ENCODE assay signal across 1 cellular context in genomic region chr2:168434164-168434563, GRCh38.
A peak's percentile ranks its signal among the peaks of the same experiment; 100 is the strongest.
TF ChIP-seq lines count a peak whose summit lies in the region.

No MANE protein-coding gene starts in this region.

TF ChIP-seq in HEK293, 187 proteins besides CTCF, POLR2A, EP300 and RAD21 (continued from another document):
- TF ChIP-seq ZNF704 (tag by site-specific recombination; IDR thresholded peaks at IDR 0.05): no peak
- no peak for TF ChIP-seq ZBTB48 (tag by site-specific recombination; IDR thresholded peaks at IDR 0.05)
- TF ChIP-seq GLI2 (tag by site-specific recombination; IDR thresholded peaks at IDR 0.05; ENCODE audit: borderline replicate concordance, low read depth): no peak
- TF ChIP-seq ZNF670 (tag by site-specific recombination; IDR thresholded peaks at IDR 0.05; ENCODE audit: low read depth): no peak
- no peak for TF ChIP-seq ZSCAN23 (tag by site-specific recombination; IDR thresholded peaks at IDR 0.05)
- 0 out of 2 replicates have a peak, but pooled peaks have one; percentile 13 for TF ChIP-seq ZNF596 (tag by site-specific recombination; IDR thresholded peaks at IDR 0.05)
- TF ChIP-seq SP2 (tag by site-specific recombination; IDR thresholded peaks at IDR 0.05): no peak
- TF ChIP-seq ZNF169 (tag by site-specific recombination; IDR thresholded peaks at IDR 0.05): no peak
- no peak for TF ChIP-seq ZNF114 (tag by site-specific recombination; IDR thresholded peaks at IDR 0.05)
- no peak for TF ChIP-seq ZNF488 (tag by site-specific recombination; IDR thresholded peaks at IDR 0.05)
- no peak for TF ChIP-seq ZNF473 (tag by site-specific recombination; IDR thresholded peaks at IDR 0.05)
- peak; percentile 80; the same call in 1 of the 2 replicates for TF ChIP-seq ZBTB44 (tag by site-specific recombination; IDR thresholded peaks at IDR 0.05)
- no peak for TF ChIP-seq ZNF843 (tag by site-specific recombination; IDR thresholded peaks at IDR 0.05)
- TF ChIP-seq SP3 (tag by site-specific recombination; IDR thresholded peaks at IDR 0.05): no peak
- no peak for TF ChIP-seq ZNF585B (tag by site-specific recombination; IDR thresholded peaks at IDR 0.05)
- no peak for TF ChIP-seq ZNF837 (tag by site-specific recombination; IDR thresholded peaks at IDR 0.05)
- peak; percentile 96 for TF ChIP-seq ZNF660 (tag by site-specific recombination; IDR thresholded peaks at IDR 0.05)
- no peak for TF ChIP-seq MEIS1 (CRISPR knock-in tag; IDR thresholded peaks at IDR 0.05; ENCODE audit: borderline replicate concordance)
- peak; percentile 45; the same call in 1 of the 2 replicates for TF ChIP-seq ZNF132 (tag by site-specific recombination; IDR thresholded peaks at IDR 0.05; ENCODE audit: borderline replicate concordance)
- TF ChIP-seq ZFP37 (tag by site-specific recombination; IDR thresholded peaks at IDR 0.05): no peak
- TF ChIP-seq YY1 (tag by site-specific recombination; IDR thresholded peaks at IDR 0.05): no peak
- no peak for TF ChIP-seq ZBTB20 (tag by site-specific recombination; IDR thresholded peaks at IDR 0.05)
- no peak for TF ChIP-seq ZBTB7A (tag by site-specific recombination; IDR thresholded peaks at IDR 0.05; ENCODE audit: low read depth)
- TF ChIP-seq ZNF302 (tag by site-specific recombination; IDR thresholded peaks at IDR 0.05; ENCODE audit: low read depth): no peak
- TF ChIP-seq ZNF701 (tag by site-specific recombination; IDR thresholded peaks at IDR 0.05): no peak
- no peak for TF ChIP-seq AEBP2 (tag by site-specific recombination; IDR thresholded peaks at IDR 0.05; ENCODE audit: borderline replicate concordance)
- TF ChIP-seq HOXA7 (CRISPR knock-in tag; IDR thresholded peaks at IDR 0.05; ENCODE audit: borderline replicate concordance): no peak
- TF ChIP-seq ZFP69B (tag by site-specific recombination; IDR thresholded peaks at IDR 0.05): no peak
- peak; percentile 70; the same call in 1 of the 2 replicates for TF ChIP-seq KLF10 (tag by site-specific recombination; IDR thresholded peaks at IDR 0.05)
- no peak for TF ChIP-seq ZNF629 (tag by site-specific recombination; IDR thresholded peaks at IDR 0.05)
- no peak for TF ChIP-seq HIC1 (tag by site-specific recombination; IDR thresholded peaks at IDR 0.05)
- TF ChIP-seq ZNF626 (tag by site-specific recombination; IDR thresholded peaks at IDR 0.05): 0 out of 2 replicates have a peak, but pooled peaks have one; percentile 71
- no peak for TF ChIP-seq ZBTB10 (tag by site-specific recombination; IDR thresholded peaks at IDR 0.05)
- no peak for TF ChIP-seq ZBTB17 (tag by site-specific recombination; IDR thresholded peaks at IDR 0.05)
- no peak for TF ChIP-seq ZXDB (tag by site-specific recombination; IDR thresholded peaks at IDR 0.05)
- TF ChIP-seq ZNF148 (tag by site-specific recombination; IDR thresholded peaks at IDR 0.05; ENCODE audit: borderline replicate concordance): no peak
- no peak for TF ChIP-seq ZNF26 (tag by site-specific recombination; IDR thresholded peaks at IDR 0.05)
- TF ChIP-seq ZNF10 (tag by site-specific recombination; IDR thresholded peaks at IDR 0.05): no peak
- TF ChIP-seq PRDM6 (tag by site-specific recombination; IDR thresholded peaks at IDR 0.05): peak; percentile 52
- 0 out of 2 replicates have a peak, but pooled peaks have one; percentile 54 for TF ChIP-seq ZNF776 (tag by site-specific recombination; IDR thresholded peaks at IDR 0.05; ENCODE audit: borderline replicate concordance)
- no peak for TF ChIP-seq OSR2 (tag by site-specific recombination; IDR thresholded peaks at IDR 0.05)
